In the genomic region with DNA sequence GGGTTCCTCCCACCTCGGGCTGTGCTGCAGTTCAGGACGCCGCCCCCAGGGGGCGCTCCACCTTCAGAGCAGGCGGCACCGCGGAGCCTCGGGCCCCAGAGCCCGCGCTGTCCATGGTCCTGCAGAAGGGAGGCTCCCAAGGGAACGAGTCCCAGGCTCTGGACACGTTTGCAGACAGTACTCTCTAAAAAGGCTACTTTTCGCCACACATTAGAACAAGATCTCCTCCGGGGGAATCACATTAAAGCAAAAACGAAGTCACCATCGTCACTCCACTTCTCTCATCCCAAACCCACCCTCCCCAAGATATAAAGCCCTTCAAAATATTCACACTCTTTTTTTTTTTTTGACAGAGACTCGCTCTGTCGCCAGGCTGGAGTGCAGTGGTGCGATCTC, we compare ENCODE assay signal across 1 cellular context.
TF ChIP-seq lines count a peak whose summit lies in the region.

No MANE protein-coding gene starts in this region.

TF ChIP-seq in HepG2, 621 proteins besides CTCF, POLR2A, EP300 and RAD21 (continues in another document):
- TF ChIP-seq RFX5 (IDR thresholded peaks at IDR 0.05; ENCODE audit: low read depth, low read length) = no peak
- no peak for TF ChIP-seq HDAC6 (IDR thresholded peaks at IDR 0.05; ENCODE audit: low read depth, low read length)
- TF ChIP-seq, protein P1, sequence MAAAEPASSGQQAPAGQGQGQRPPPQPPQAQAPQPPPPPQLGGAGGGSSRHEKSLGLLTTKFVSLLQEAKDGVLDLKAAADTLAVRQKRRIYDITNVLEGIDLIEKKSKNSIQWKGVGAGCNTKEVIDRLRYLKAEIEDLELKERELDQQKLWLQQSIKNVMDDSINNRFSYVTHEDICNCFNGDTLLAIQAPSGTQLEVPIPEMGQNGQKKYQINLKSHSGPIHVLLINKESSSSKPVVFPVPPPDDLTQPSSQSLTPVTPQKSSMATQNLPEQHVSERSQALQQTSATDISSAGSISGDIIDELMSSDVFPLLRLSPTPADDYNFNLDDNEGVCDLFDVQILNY (CRISPR knock-in tag; conservative IDR thresholded peaks at IDR 0.05) = peak; percentile 73
- peak; percentile 78; the same call in 1 of the 2 replicates for TF ChIP-seq REL (CRISPR knock-in tag; conservative IDR thresholded peaks at IDR 0.05)
- TF ChIP-seq TOPORS (CRISPR knock-in tag; IDR thresholded peaks at IDR 0.05) = peak; percentile 90
- TF ChIP-seq, protein P2, sequence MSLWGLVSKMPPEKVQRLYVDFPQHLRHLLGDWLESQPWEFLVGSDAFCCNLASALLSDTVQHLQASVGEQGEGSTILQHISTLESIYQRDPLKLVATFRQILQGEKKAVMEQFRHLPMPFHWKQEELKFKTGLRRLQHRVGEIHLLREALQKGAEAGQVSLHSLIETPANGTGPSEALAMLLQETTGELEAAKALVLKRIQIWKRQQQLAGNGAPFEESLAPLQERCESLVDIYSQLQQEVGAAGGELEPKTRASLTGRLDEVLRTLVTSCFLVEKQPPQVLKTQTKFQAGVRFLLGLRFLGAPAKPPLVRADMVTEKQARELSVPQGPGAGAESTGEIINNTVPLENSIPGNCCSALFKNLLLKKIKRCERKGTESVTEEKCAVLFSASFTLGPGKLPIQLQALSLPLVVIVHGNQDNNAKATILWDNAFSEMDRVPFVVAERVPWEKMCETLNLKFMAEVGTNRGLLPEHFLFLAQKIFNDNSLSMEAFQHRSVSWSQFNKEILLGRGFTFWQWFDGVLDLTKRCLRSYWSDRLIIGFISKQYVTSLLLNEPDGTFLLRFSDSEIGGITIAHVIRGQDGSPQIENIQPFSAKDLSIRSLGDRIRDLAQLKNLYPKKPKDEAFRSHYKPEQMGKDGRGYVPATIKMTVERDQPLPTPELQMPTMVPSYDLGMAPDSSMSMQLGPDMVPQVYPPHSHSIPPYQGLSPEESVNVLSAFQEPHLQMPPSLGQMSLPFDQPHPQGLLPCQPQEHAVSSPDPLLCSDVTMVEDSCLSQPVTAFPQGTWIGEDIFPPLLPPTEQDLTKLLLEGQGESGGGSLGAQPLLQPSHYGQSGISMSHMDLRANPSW (CRISPR knock-in tag; IDR thresholded peaks at IDR 0.05; ENCODE audit: borderline replicate concordance) = no peak
- peak; percentile 89 for TF ChIP-seq SAP130 (CRISPR knock-in tag; IDR thresholded peaks at IDR 0.05; ENCODE audit: low read depth)
- 0 out of 2 replicates have a peak, but pooled peaks have one; percentile 56 for TF ChIP-seq BRD4 (CRISPR knock-in tag; IDR thresholded peaks at IDR 0.05)
- TF ChIP-seq, protein P3, sequence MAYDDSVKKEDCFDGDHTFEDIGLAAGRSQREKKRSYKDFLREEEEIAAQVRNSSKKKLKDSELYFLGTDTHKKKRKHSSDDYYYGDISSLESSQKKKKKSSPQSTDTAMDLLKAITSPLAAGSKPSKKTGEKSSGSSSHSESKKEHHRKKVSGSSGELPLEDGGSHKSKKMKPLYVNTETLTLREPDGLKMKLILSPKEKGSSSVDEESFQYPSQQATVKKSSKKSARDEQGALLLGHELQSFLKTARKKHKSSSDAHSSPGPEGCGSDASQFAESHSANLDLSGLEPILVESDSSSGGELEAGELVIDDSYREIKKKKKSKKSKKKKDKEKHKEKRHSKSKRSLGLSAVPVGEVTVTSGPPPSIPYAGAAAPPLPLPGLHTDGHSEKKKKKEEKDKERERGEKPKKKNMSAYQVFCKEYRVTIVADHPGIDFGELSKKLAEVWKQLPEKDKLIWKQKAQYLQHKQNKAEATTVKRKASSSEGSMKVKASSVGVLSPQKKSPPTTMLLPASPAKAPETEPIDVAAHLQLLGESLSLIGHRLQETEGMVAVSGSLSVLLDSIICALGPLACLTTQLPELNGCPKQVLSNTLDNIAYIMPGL (CRISPR knock-in tag; IDR thresholded peaks at IDR 0.05; ENCODE audit: borderline replicate concordance in 1 of 2, low read depth in 1 of 2) = peak; percentile 70 to 92
- no peak for TF ChIP-seq MATR3 (CRISPR knock-in tag; IDR thresholded peaks at IDR 0.05)
- TF ChIP-seq, protein P4, sequence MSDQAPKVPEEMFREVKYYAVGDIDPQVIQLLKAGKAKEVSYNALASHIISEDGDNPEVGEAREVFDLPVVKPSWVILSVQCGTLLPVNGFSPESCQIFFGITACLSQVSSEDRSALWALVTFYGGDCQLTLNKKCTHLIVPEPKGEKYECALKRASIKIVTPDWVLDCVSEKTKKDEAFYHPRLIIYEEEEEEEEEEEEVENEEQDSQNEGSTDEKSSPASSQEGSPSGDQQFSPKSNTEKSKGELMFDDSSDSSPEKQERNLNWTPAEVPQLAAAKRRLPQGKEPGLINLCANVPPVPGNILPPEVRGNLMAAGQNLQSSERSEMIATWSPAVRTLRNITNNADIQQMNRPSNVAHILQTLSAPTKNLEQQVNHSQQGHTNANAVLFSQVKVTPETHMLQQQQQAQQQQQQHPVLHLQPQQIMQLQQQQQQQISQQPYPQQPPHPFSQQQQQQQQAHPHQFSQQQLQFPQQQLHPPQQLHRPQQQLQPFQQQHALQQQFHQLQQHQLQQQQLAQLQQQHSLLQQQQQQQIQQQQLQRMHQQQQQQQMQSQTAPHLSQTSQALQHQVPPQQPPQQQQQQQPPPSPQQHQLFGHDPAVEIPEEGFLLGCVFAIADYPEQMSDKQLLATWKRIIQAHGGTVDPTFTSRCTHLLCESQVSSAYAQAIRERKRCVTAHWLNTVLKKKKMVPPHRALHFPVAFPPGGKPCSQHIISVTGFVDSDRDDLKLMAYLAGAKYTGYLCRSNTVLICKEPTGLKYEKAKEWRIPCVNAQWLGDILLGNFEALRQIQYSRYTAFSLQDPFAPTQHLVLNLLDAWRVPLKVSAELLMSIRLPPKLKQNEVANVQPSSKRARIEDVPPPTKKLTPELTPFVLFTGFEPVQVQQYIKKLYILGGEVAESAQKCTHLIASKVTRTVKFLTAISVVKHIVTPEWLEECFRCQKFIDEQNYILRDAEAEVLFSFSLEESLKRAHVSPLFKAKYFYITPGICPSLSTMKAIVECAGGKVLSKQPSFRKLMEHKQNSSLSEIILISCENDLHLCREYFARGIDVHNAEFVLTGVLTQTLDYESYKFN (CRISPR knock-in tag; conservative IDR thresholded peaks at IDR 0.05) = peak; percentile 45; the same call in 1 of the 2 replicates
- TF ChIP-seq ZNF333 (CRISPR knock-in tag; IDR thresholded peaks at IDR 0.05; ENCODE audit: borderline replicate concordance) = peak; percentile 93; the same call in 1 of the 2 replicates
- TF ChIP-seq KLF12 (CRISPR knock-in tag; IDR thresholded peaks at IDR 0.05; ENCODE audit: borderline replicate concordance) = peak; percentile 94
- no peak for TF ChIP-seq RBFOX2 (IDR thresholded peaks at IDR 0.05; ENCODE audit: low read depth, low read length)
- TF ChIP-seq, protein P5, sequence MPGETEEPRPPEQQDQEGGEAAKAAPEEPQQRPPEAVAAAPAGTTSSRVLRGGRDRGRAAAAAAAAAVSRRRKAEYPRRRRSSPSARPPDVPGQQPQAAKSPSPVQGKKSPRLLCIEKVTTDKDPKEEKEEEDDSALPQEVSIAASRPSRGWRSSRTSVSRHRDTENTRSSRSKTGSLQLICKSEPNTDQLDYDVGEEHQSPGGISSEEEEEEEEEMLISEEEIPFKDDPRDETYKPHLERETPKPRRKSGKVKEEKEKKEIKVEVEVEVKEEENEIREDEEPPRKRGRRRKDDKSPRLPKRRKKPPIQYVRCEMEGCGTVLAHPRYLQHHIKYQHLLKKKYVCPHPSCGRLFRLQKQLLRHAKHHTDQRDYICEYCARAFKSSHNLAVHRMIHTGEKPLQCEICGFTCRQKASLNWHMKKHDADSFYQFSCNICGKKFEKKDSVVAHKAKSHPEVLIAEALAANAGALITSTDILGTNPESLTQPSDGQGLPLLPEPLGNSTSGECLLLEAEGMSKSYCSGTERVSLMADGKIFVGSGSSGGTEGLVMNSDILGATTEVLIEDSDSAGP (CRISPR knock-in tag; IDR thresholded peaks at IDR 0.05; ENCODE audit: borderline replicate concordance) = peak; percentile 61
- no peak for TF ChIP-seq PRPF4 (IDR thresholded peaks at IDR 0.05; ENCODE audit: low read depth, low read length, poor library complexity, severe bottlenecking)
- 0 out of 2 replicates have a peak, but pooled peaks have one; percentile 42 for TF ChIP-seq ESRRA (CRISPR knock-in tag; IDR thresholded peaks at IDR 0.05; ENCODE audit: low read depth)
- TF ChIP-seq CAMTA2 (CRISPR knock-in tag; IDR thresholded peaks at IDR 0.05; ENCODE audit: borderline replicate concordance) = peak; percentile 90; the same call in 1 of the 2 replicates
- TF ChIP-seq, protein P6, sequence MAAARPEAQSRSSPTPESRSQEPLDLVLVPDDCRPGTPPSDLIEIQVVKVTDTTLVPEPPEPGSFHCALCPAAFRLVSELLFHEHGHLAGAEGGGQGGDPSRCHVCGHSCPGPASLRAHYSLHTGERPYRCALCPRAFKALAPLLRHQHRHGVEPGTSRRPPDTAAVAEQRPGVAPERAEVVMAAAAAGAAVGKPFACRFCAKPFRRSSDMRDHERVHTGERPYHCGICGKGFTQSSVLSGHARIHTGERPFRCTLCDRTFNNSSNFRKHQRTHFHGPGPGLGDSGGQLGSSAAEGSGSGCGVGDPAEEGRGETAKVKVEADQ (CRISPR knock-in tag; IDR thresholded peaks at IDR 0.05; ENCODE audit: borderline replicate concordance) = peak; percentile 91
- TF ChIP-seq CENPT (CRISPR knock-in tag; IDR thresholded peaks at IDR 0.05; ENCODE audit: low read depth) = peak; percentile 82; the same call in 1 of the 2 replicates
- peak; percentile 96 for TF ChIP-seq ZNF605 (CRISPR knock-in tag; IDR thresholded peaks at IDR 0.05)
- TF ChIP-seq, protein P7, sequence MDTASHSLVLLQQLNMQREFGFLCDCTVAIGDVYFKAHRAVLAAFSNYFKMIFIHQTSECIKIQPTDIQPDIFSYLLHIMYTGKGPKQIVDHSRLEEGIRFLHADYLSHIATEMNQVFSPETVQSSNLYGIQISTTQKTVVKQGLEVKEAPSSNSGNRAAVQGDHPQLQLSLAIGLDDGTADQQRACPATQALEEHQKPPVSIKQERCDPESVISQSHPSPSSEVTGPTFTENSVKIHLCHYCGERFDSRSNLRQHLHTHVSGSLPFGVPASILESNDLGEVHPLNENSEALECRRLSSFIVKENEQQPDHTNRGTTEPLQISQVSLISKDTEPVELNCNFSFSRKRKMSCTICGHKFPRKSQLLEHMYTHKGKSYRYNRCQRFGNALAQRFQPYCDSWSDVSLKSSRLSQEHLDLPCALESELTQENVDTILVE (CRISPR knock-in tag; IDR thresholded peaks at IDR 0.05) = peak; percentile 98
- TF ChIP-seq ZNF180 (CRISPR knock-in tag; IDR thresholded peaks at IDR 0.05; ENCODE audit: borderline replicate concordance, low read depth) = peak; percentile 89; the same call in 1 of the 2 replicates
- peak; percentile 44 for TF ChIP-seq ELF1 (CRISPR knock-in tag; IDR thresholded peaks at IDR 0.05)
- peak; percentile 86; the same call in 1 of the 2 replicates for TF ChIP-seq NR1H2 (CRISPR knock-in tag; IDR thresholded peaks at IDR 0.05; ENCODE audit: borderline replicate concordance, low read depth)
- TF ChIP-seq, protein P8, sequence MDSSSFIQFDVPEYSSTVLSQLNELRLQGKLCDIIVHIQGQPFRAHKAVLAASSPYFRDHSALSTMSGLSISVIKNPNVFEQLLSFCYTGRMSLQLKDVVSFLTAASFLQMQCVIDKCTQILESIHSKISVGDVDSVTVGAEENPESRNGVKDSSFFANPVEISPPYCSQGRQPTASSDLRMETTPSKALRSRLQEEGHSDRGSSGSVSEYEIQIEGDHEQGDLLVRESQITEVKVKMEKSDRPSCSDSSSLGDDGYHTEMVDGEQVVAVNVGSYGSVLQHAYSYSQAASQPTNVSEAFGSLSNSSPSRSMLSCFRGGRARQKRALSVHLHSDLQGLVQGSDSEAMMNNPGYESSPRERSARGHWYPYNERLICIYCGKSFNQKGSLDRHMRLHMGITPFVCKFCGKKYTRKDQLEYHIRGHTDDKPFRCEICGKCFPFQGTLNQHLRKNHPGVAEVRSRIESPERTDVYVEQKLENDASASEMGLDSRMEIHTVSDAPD (CRISPR knock-in tag; IDR thresholded peaks at IDR 0.05) = no peak
- TF ChIP-seq, protein P9, sequence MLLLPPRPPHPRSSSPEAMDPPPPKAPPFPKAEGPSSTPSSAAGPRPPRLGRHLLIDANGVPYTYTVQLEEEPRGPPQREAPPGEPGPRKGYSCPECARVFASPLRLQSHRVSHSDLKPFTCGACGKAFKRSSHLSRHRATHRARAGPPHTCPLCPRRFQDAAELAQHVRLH (CRISPR knock-in tag; IDR thresholded peaks at IDR 0.05; ENCODE audit: borderline replicate concordance, low read depth) = peak; percentile 98
- no peak for TF ChIP-seq FOXJ3 (CRISPR knock-in tag; IDR thresholded peaks at IDR 0.05; ENCODE audit: borderline replicate concordance)
- TF ChIP-seq ZNF451 (CRISPR knock-in tag; IDR thresholded peaks at IDR 0.05) = peak; percentile 90
- peak; percentile 96 for TF ChIP-seq XBP1 (CRISPR knock-in tag; IDR thresholded peaks at IDR 0.05)
- TF ChIP-seq ZNF121 (CRISPR knock-in tag; IDR thresholded peaks at IDR 0.05) = 0 out of 2 replicates have a peak, but pooled peaks have one; percentile 25
- TF ChIP-seq ZNF883 (CRISPR knock-in tag; IDR thresholded peaks at IDR 0.05; ENCODE audit: not compliant biosample characterization) = peak; percentile 98
- TF ChIP-seq, protein P10, sequence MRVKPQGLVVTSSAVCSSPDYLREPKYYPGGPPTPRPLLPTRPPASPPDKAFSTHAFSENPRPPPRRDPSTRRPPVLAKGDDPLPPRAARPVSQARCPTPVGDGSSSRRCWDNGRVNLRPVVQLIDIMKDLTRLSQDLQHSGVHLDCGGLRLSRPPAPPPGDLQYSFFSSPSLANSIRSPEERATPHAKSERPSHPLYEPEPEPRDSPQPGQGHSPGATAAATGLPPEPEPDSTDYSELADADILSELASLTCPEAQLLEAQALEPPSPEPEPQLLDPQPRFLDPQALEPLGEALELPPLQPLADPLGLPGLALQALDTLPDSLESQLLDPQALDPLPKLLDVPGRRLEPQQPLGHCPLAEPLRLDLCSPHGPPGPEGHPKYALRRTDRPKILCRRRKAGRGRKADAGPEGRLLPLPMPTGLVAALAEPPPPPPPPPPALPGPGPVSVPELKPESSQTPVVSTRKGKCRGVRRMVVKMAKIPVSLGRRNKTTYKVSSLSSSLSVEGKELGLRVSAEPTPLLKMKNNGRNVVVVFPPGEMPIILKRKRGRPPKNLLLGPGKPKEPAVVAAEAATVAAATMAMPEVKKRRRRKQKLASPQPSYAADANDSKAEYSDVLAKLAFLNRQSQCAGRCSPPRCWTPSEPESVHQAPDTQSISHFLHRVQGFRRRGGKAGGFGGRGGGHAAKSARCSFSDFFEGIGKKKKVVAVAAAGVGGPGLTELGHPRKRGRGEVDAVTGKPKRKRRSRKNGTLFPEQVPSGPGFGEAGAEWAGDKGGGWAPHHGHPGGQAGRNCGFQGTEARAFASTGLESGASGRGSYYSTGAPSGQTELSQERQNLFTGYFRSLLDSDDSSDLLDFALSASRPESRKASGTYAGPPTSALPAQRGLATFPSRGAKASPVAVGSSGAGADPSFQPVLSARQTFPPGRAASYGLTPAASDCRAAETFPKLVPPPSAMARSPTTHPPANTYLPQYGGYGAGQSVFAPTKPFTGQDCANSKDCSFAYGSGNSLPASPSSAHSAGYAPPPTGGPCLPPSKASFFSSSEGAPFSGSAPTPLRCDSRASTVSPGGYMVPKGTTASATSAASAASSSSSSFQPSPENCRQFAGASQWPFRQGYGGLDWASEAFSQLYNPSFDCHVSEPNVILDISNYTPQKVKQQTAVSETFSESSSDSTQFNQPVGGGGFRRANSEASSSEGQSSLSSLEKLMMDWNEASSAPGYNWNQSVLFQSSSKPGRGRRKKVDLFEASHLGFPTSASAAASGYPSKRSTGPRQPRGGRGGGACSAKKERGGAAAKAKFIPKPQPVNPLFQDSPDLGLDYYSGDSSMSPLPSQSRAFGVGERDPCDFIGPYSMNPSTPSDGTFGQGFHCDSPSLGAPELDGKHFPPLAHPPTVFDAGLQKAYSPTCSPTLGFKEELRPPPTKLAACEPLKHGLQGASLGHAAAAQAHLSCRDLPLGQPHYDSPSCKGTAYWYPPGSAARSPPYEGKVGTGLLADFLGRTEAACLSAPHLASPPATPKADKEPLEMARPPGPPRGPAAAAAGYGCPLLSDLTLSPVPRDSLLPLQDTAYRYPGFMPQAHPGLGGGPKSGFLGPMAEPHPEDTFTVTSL (CRISPR knock-in tag; IDR thresholded peaks at IDR 0.05; ENCODE audit: borderline replicate concordance) = no peak
